13 cellular contexts compared by ENCODE assay signal in the genomic region with DNA sequence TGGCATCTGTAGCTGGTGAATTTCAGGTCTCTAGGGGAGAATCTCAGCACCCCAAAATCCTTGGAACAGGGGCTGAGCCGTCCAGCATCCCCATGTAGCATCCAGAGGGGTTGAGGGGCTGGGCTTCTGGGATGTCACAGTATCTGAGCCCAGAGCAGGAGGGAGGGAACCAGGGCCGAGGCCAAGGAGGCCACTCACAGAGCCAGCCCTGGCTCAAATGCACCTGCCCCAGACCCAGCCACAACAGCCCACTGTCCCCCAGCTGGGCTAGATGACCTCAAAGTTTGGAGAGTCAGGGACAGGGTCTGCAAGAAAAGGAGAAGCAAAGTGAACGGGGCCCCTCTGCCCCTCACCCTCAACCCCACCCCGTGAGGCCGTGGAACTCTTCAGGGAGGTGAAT. TPM values are rescaled to one million over a fixed set of nuclear protein-coding genes. Genes with fewer than 3 reads are reported as not detected.
DNase-seq lines count a peak whose midpoint lies in the region; ATAC-seq and TF ChIP-seq lines count a peak whose summit lies in the region.
"Had no signal": no experiment of that assay in that cellular context is flagged by ENCODE, and none has a peak within 500 bp of the region (broad histone marks: within the 10 kb centered on the region; RNA-seq: fewer than 3 reads in every experiment).

No MANE protein-coding gene starts in this region.

- H3K27me3 Mint-ChIP-seq in CD4-positive, alpha-beta T cell, result no peaks in the 10 kb centered on the region
- H3K27me3 Mint-ChIP-seq in IgD-negative memory B cell, result peaks cover 1% of the 10 kb centered on the region
- no peaks in the 10 kb centered on the region for H3K27me3 Mint-ChIP-seq in dendritic cell treated with granulocyte-macrophage colony-stimulating factor and Interleukin-4, amounts not matched to agents 40 ng/mL and 50 ng/mL, for 4 days

- intact Hi-C loops in CD4-positive, alpha-beta T cell (cut with DNase I, micrococcal nuclease), result no loop called here
- intact Hi-C loops in dendritic cell treated with granulocyte-macrophage colony-stimulating factor and Interleukin-4, amounts not matched to agents 40 ng/mL and 50 ng/mL, for 4 days (cut with micrococcal nuclease), result no loop called here

- CTCF ChIA-PET in CD4-positive, alpha-beta T cell (lab: Charles Lee), result no interaction called here

- peak overlapping the region; percentile 96 for H3K27ac Mint-ChIP-seq in CD4-positive, alpha-beta T cell
- H3K27ac Mint-ChIP-seq in IgD-negative memory B cell, result peak overlapping the region; percentile 58 to 92 (median 90)
- peak overlapping the region; percentile 88 for H3K27ac Mint-ChIP-seq in dendritic cell treated with granulocyte-macrophage colony-stimulating factor and Interleukin-4, amounts not matched to agents 40 ng/mL and 50 ng/mL, for 4 days
- H3K27ac Mint-ChIP-seq: brain had no signal

- H3K27ac ChIP-seq in CD4-positive, alpha-beta T cell (ENCODE audit: low read depth, low read length), result peak overlapping the region; percentile 75
- H3K27ac ChIP-seq in neutrophil, result peak overlapping the region; percentile 99
- no peak overlapping the region for H3K27ac ChIP-seq in hepatocyte
- H3K27ac ChIP-seq: SJSA1 had no signal

- peak overlapping the region; percentile 56 to 64 for H3K4me3 ChIP-seq in neutrophil (ENCODE audit: low read depth in 1 of 2, low read length in 1 of 2)
- no peak overlapping the region for H3K4me3 ChIP-seq in hepatocyte
- H3K4me3 ChIP-seq: SJSA1 had no signal

- WGBS in hepatocyte (ENCODE audit: low lambda C conversion rate, missing lambda C conversion rate), result 80% methylated on average over 3 of the region's 5 CpGs

- H3K4me1 ChIP-seq in neutrophil (ENCODE audit: control insufficient read depth in 1 of 2, insufficient read depth in 1 of 2, low read depth in 1 of 2, low read length in 1 of 2) (peaks cover 100% of the 10 kb centered on the region in 2 experiments), hepatocyte (ENCODE audit: insufficient read depth) (peaks cover 36% of the 10 kb centered on the region)

- TF ChIP-seq CTCF in CD4-positive, alpha-beta T cell (IDR thresholded peaks at IDR 0.05), result no peak
- TF ChIP-seq CTCF in neutrophil (IDR thresholded peaks at IDR 0.05) (no peak), hepatocyte (IDR thresholded peaks at IDR 0.05; ENCODE audit: poor library complexity) (no peak)

- no peaks in the 10 kb centered on the region for H3K9me2 ChIP-seq in hepatocyte (replicated peaks; ENCODE audit: insufficient read depth)

- no peaks in the 10 kb centered on the region for H3K27me3 ChIP-seq in CD4-positive, alpha-beta T cell (ENCODE audit: control insufficient read depth, insufficient read depth, low read length)
- H3K27me3 ChIP-seq in neutrophil, result no peaks in the 10 kb centered on the region
- no peaks in the 10 kb centered on the region for H3K27me3 ChIP-seq in hepatocyte
- H3K27me3 ChIP-seq: SJSA1 had no signal

- POLR2A ChIA-PET in CD4-positive, alpha-beta T cell (lab: Charles Lee), result interaction anchor here (3.1 to 19.3 kb wide), 3 partner anchors 10 to 19 kb away, joined by 17 to 416 read pairs (median 252); a partner anchor contains a TSS

- H3K9me3 Mint-ChIP-seq in CD4-positive, alpha-beta T cell, result no peaks in the 10 kb centered on the region
- no peaks in the 10 kb centered on the region for H3K9me3 Mint-ChIP-seq in IgD-negative memory B cell
- no peaks in the 10 kb centered on the region for H3K9me3 Mint-ChIP-seq in dendritic cell treated with granulocyte-macrophage colony-stimulating factor and Interleukin-4, amounts not matched to agents 40 ng/mL and 50 ng/mL, for 4 days

- H3K36me3 ChIP-seq in neutrophil (peaks cover 94% of the 10 kb centered on the region), hepatocyte (replicated peaks; ENCODE audit: insufficient read depth, low read depth) (no peaks in the 10 kb centered on the region)

- no peak for ATAC-seq in CD4-positive, alpha-beta T cell (ENCODE audit: poor library complexity)

- DNase-seq in CD4-positive, alpha-beta T cell, result no peak
- no peak for DNase-seq in hepatocyte (ENCODE audit: low spot score)
- DNase-seq in retina, result no peak
- DNase-seq in DMS 273 treated with DMSO at 0.1 percent for 48 hours (lab: John Stamatoyannopoulos, UW), result no peak
- DNase-seq: islet precursor cell; NK-92 treated with Interleukin-12 subunit alpha and Interleukin-12 subunit beta, amount 100 ng/mL, for 24 hours; stimulated activated CD4-positive, alpha-beta T cell treated with anti-CD3 and anti-CD28 coated beads, Interleukin-1b, Interleukin-23, amount 100 ng/mL, for 48 hours had no signal

- no peak overlapping the region for H2AFZ ChIP-seq in hepatocyte

- H3K4me1 Mint-ChIP-seq in CD4-positive, alpha-beta T cell (ENCODE audit: low read depth), result peaks cover 97% of the 10 kb centered on the region
- H3K4me1 Mint-ChIP-seq in IgD-negative memory B cell, result peaks cover 61 to 79% (median 70%) of the 10 kb centered on the region in 3 donors
- peaks cover 100% of the 10 kb centered on the region for H3K4me1 Mint-ChIP-seq in dendritic cell treated with granulocyte-macrophage colony-stimulating factor and Interleukin-4, amounts not matched to agents 40 ng/mL and 50 ng/mL, for 4 days (ENCODE audit: low read depth)

- H3K9me3 ChIP-seq in CD4-positive, alpha-beta T cell (ENCODE audit: control insufficient read depth, low read length), result no peaks in the 10 kb centered on the region
- H3K9me3 ChIP-seq in neutrophil (no peaks in the 10 kb centered on the region), hepatocyte (ENCODE audit: low read depth) (no peaks in the 10 kb centered on the region)
- H3K9me3 ChIP-seq: SJSA1 had no signal

- no peak overlapping the region for H3K4me2 ChIP-seq in hepatocyte

- peak overlapping the region; percentile 17 for H3K4me3 Mint-ChIP-seq in CD4-positive, alpha-beta T cell
- H3K4me3 Mint-ChIP-seq in IgD-negative memory B cell, result peak overlapping the region in 2 of 4 donors; percentile 65 to 90
- H3K4me3 Mint-ChIP-seq in dendritic cell treated with granulocyte-macrophage colony-stimulating factor and Interleukin-4, amounts not matched to agents 40 ng/mL and 50 ng/mL, for 4 days, result peak overlapping the region; percentile 36
- H3K4me3 Mint-ChIP-seq: brain had no signal

- H3K36me3 Mint-ChIP-seq in CD4-positive, alpha-beta T cell (ENCODE audit: low read depth), result peaks cover 64% of the 10 kb centered on the region
- peaks cover 6% of the 10 kb centered on the region for H3K36me3 Mint-ChIP-seq in IgD-negative memory B cell
- H3K36me3 Mint-ChIP-seq in dendritic cell treated with granulocyte-macrophage colony-stimulating factor and Interleukin-4, amounts not matched to agents 40 ng/mL and 50 ng/mL, for 4 days (ENCODE audit: low read depth), result peaks cover 68% of the 10 kb centered on the region
- H3K36me3 Mint-ChIP-seq: brain had no signal

- H3K79me2 ChIP-seq in hepatocyte, result no peaks in the 10 kb centered on the region

- no peaks in the 10 kb centered on the region for H4K20me1 ChIP-seq in hepatocyte (ENCODE audit: insufficient read depth, poor library complexity, severe bottlenecking)

RNA-seq across cellular contexts. Expression of a gene that starts 22.3 kb away (rescaled TPM):
- 10 to 100 TPM; 86.2 to 91.4 TPM for total RNA-seq in CD4-positive, alpha-beta T cell
- polyA plus RNA-seq in IgD-negative memory B cell (73.6 TPM), hepatocyte (43.4 and 45.5 TPM in 2 replicates)
- 10.1 and 13.6 TPM in 2 replicates for total RNA-seq in hepatocyte

RNA-seq across cellular contexts. Expression of a gene that starts 31.4 kb away (rescaled TPM):
- total RNA-seq in CD4-positive, alpha-beta T cell, result under 1 TPM; 0.25 to 0.36 TPM
- not detected for polyA plus RNA-seq in IgD-negative memory B cell
- not detected in 2 replicates for total RNA-seq in hepatocyte
- 0.21 TPM in 1 of 2 replicates, not detected in the other for polyA plus RNA-seq in hepatocyte
- total RNA-seq: pulmonary artery endothelial cell, SJSA1 had no signal
